1 cellular context compared by ENCODE assay signal in genomic region chr10:44393834-44394547, GRCh38.
TF ChIP-seq lines count a peak whose summit lies in the region.

No MANE protein-coding gene starts in this region.

TF ChIP-seq in liver, 16 proteins besides CTCF, POLR2A, EP300 and RAD21 (continued from another document):
- TF ChIP-seq ZBTB33 (IDR thresholded peaks at IDR 0.05) = no peak
- TF ChIP-seq FOXA2 (IDR thresholded peaks at IDR 0.05) = no peak
